1 cellular context compared by ENCODE assay signal in genomic region chr17:81967533-81968395, GRCh38.
A peak's percentile ranks its signal among the peaks of the same experiment; 100 is the strongest.
TF ChIP-seq lines count a peak whose summit lies in the region.

No MANE protein-coding gene starts in this region.

TF ChIP-seq in GM23338, 12 proteins besides CTCF, POLR2A, EP300 and RAD21 (continued from another document):
- TF ChIP-seq ZNF331 (CRISPR knock-in tag; IDR thresholded peaks at IDR 0.05; ENCODE audit: low read depth) (no peak), NANOG (IDR thresholded peaks at IDR 0.05; ENCODE audit: borderline replicate concordance) (no peak), ETS1 (IDR thresholded peaks at IDR 0.05) (no peak), POLR2AphosphoS5 (IDR thresholded peaks at IDR 0.05; ENCODE audit: low read depth) (peak; percentile 34; the same call in 1 of the 2 replicates), CREB1 (CRISPR knock-in tag; IDR thresholded peaks at IDR 0.05; ENCODE audit: low read depth) (0 out of 2 replicates have a peak, but pooled peaks have one; percentile 15)
